1 cellular context compared by ENCODE assay signal in the genomic region with DNA sequence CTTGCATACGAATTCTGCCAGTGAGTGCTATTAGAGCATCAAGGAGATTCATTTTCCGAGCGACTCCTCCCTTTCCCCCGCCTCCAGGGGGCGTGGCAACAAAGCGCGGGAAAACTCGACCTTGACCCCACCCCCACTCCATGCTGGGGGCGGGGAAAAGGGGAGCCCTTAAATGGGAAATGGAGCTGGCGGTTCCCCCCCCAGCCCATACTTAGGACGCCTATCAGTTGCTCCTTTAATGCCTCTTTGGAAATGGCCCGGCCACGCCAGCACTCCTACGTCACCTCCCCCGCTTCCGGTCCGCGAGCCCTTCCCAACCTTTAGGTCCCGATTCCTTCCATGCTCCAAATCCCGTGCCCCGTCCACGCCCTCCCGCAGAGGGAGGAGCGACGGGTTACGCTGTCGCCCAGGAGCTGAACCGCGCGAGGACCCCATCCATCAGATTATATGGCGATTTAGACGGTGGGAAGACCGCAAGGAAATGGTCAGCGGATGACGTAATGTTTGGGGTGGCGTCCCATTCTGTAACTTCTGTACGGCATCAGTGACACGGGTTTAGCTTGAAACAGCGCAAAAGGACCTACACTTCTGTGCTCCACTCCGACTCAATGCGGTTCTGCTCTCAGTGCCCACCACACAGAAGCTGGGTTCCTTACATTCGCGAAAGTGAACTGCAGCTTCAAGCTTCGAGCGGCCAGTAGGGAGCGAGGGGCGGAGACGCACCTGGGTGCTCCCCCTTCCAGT.
A peak's percentile ranks its signal among the peaks of the same experiment; 100 is the strongest.
TF ChIP-seq lines count a peak whose summit lies in the region.

No MANE protein-coding gene starts in this region.

TF ChIP-seq in GM23338, 12 proteins besides CTCF, POLR2A, EP300 and RAD21:
- TF ChIP-seq CREB1 (CRISPR knock-in tag; IDR thresholded peaks at IDR 0.05; ENCODE audit: low read depth), result peak; percentile 89
- TF ChIP-seq POLR2AphosphoS5 (IDR thresholded peaks at IDR 0.05; ENCODE audit: low read depth), result peak; percentile 79
- TF ChIP-seq EZH2 (IDR thresholded peaks at IDR 0.05; ENCODE audit: low read depth, unreplicated experiment), result no peak
- TF ChIP-seq, protein P1, sequence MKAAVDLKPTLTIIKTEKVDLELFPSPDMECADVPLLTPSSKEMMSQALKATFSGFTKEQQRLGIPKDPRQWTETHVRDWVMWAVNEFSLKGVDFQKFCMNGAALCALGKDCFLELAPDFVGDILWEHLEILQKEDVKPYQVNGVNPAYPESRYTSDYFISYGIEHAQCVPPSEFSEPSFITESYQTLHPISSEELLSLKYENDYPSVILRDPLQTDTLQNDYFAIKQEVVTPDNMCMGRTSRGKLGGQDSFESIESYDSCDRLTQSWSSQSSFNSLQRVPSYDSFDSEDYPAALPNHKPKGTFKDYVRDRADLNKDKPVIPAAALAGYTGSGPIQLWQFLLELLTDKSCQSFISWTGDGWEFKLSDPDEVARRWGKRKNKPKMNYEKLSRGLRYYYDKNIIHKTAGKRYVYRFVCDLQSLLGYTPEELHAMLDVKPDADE (IDR thresholded peaks at IDR 0.05), result peak; percentile 48
- TF ChIP-seq, protein P2, sequence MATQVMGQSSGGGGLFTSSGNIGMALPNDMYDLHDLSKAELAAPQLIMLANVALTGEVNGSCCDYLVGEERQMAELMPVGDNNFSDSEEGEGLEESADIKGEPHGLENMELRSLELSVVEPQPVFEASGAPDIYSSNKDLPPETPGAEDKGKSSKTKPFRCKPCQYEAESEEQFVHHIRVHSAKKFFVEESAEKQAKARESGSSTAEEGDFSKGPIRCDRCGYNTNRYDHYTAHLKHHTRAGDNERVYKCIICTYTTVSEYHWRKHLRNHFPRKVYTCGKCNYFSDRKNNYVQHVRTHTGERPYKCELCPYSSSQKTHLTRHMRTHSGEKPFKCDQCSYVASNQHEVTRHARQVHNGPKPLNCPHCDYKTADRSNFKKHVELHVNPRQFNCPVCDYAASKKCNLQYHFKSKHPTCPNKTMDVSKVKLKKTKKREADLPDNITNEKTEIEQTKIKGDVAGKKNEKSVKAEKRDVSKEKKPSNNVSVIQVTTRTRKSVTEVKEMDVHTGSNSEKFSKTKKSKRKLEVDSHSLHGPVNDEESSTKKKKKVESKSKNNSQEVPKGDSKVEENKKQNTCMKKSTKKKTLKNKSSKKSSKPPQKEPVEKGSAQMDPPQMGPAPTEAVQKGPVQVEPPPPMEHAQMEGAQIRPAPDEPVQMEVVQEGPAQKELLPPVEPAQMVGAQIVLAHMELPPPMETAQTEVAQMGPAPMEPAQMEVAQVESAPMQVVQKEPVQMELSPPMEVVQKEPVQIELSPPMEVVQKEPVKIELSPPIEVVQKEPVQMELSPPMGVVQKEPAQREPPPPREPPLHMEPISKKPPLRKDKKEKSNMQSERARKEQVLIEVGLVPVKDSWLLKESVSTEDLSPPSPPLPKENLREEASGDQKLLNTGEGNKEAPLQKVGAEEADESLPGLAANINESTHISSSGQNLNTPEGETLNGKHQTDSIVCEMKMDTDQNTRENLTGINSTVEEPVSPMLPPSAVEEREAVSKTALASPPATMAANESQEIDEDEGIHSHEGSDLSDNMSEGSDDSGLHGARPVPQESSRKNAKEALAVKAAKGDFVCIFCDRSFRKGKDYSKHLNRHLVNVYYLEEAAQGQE (IDR thresholded peaks at IDR 0.05; ENCODE audit: unreplicated experiment), result peak; percentile 15
